In genomic region chr4:25938251-25939186, GRCh38 we compare ENCODE assay signal across 9 cellular contexts. TPM values are rescaled to one million over a fixed set of nuclear protein-coding genes. Genes with fewer than 3 reads are reported as not detected.
DNase-seq lines count a peak whose midpoint lies in the region; ATAC-seq and TF ChIP-seq lines count a peak whose summit lies in the region.
"Had no signal": no experiment of that assay in that cellular context is flagged by ENCODE, and none has a peak within 500 bp of the region (broad histone marks: within the 10 kb centered on the region; RNA-seq: fewer than 3 reads in every experiment).

No MANE protein-coding gene starts in this region.

- no peaks in the 10 kb centered on the region for H3K4me1 ChIP-seq in psoas muscle
- H3K4me1 ChIP-seq: tibial artery had no signal

- no peak for TF ChIP-seq CTCF in psoas muscle (IDR thresholded peaks at IDR 0.05)

- peaks cover 17% of the 10 kb centered on the region for H3K4me1 Mint-ChIP-seq in activated naive CD8-positive, alpha-beta T cell (ENCODE audit: low read depth)

- peaks cover 5% of the 10 kb centered on the region for H3K36me3 Mint-ChIP-seq in activated naive CD8-positive, alpha-beta T cell

- no peak overlapping the region for H3K4me3 Mint-ChIP-seq in activated naive CD8-positive, alpha-beta T cell

- DNase-seq in CD1c-positive myeloid dendritic cell (ENCODE audit: extremely low spot score) (peak; percentile 73), psoas muscle (peak; percentile 71 to 80), NCI-H345 treated with DMSO at 0.1 percent for 48 hours (lab: John Stamatoyannopoulos, UW; ENCODE audit: unreplicated experiment) (no peak), NCI-H2227 (lab: John Stamatoyannopoulos, UW; ENCODE audit: unreplicated experiment) (no peak), SHP77 treated with DMSO at 0.1 percent for 48 hours (lab: John Stamatoyannopoulos, UW) (no peak)

- H3K27me3 ChIP-seq in psoas muscle (ENCODE audit: insufficient read depth in 3 of 3, low read length in 2 of 3) = no peaks in the 10 kb centered on the region
- H3K27me3 ChIP-seq: tibial artery had no signal

- H3K9me3 Mint-ChIP-seq in activated naive CD8-positive, alpha-beta T cell (ENCODE audit: low read depth) = no peaks in the 10 kb centered on the region

- H3K36me3 ChIP-seq in psoas muscle (ENCODE audit: insufficient read depth in 1 of 2, low read depth in 1 of 2) = no peaks in the 10 kb centered on the region
- H3K36me3 ChIP-seq: tibial artery had no signal

- no peaks in the 10 kb centered on the region for H3K9me3 ChIP-seq in psoas muscle
- H3K9me3 ChIP-seq: tibial artery had no signal

- H3K27ac ChIP-seq in psoas muscle = no peak overlapping the region
- H3K27ac ChIP-seq: tibial artery had no signal

- 22 to 42% (median 28%) methylated on average over 10 of the region's 10 CpGs for WGBS in psoas muscle, 3 donors

- H3K27me3 Mint-ChIP-seq in activated naive CD8-positive, alpha-beta T cell = peaks cover 12% of the 10 kb centered on the region

- peak overlapping the region; percentile 77 for H3K27ac Mint-ChIP-seq in activated naive CD8-positive, alpha-beta T cell

- intact Hi-C loops in psoas muscle (cut with DNase I) = no loop called here

- H3K4me3 ChIP-seq in psoas muscle = no peak overlapping the region
- H3K4me3 ChIP-seq: tibial artery had no signal

- ATAC-seq in GM19372 (IDR thresholded peaks at IDR 0.05; ENCODE audit: low read depth, unreplicated experiment) (peak; percentile 70), HG03342 (IDR thresholded peaks at IDR 0.05; ENCODE audit: unreplicated experiment) (peak; percentile 93), psoas muscle (peak in 3 of 4 donors; percentile 61 to 80 (median 65))

RNA-seq across cellular contexts. Expression of gene SMIM20, which starts 24.5 kb away (rescaled TPM):
- total RNA-seq in psoas muscle = 10 to 100 TPM; 30.9 to 47.6 (median 38.8) TPM
- polyA plus RNA-seq in psoas muscle = 100 to 1,000 TPM in 1 of 3 donors, 10 to 100 TPM in 2; 51.6 to 100 (median 59.0) TPM

Comparison
In these comparisons a context has a peak if more than half of its experiments do, and no peak if none do; other contexts are left out.
1. DNase-seq: peak in CD1c-positive myeloid dendritic cell (single experiment) and psoas muscle (2 of 2); none in NCI-H345 treated with DMSO at 0.1 percent for 48 hours (single experiment), NCI-H2227 (single experiment) and SHP77 treated with DMSO at 0.1 percent for 48 hours (single experiment).
2. Peak in every context shown above with its lines, with median percentiles within 50 percentile points of each other: ATAC-seq.